Comparison of ENCODE assay signal across 20 cellular contexts in the genomic region with DNA sequence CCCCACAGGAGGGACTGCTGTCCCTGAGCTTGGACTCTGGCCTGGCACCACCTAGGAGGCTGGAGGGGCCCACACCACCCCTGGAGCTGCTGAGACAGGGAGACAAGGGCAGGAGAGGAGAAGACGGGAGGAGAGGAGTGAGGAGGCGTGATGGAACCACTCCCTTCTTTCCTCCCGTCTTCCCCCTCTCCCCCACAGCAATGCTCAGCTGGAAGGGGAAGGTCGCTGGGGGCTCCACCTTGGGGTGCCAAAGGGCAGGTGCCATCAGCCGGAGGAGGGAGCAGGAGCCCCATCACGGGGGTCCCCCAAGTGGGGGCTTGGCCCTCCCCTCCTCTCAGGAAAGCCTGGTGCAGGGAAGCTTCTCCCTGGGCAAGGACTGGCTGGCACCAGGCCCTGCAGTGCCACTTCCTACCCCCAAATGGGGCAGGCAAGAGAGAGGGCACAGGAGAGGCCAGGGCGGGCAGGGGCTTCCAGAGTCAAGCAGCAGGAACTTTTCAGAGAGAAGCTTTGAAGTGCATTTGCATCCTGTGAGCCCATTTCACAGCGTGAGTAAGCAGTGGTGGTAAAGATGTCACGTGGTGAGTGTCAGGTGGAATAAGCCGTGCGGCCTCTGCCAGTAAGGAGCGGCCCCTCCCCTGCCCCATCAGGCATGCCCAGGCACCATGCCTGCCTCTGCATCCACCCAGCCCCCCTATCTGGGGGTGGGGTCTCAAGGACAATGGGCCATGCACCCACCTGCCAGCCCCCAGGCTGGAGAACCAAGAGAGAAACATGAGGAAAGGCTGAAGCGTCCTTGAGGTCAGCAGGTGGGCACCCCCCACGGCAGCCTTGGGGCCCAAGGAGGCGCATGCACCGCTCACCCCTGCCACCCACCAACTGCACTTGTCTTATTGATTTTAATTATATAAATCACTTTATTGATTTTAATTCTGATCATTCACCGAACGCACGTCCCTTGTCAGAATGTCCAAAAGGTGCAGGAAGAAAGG. TPM values are rescaled to one million over a fixed set of nuclear protein-coding genes. Genes with fewer than 3 reads are reported as not detected.
"Had no signal": no experiment of that assay in that cellular context is flagged by ENCODE, and none has a peak within 500 bp of the region (broad histone marks: within the 10 kb centered on the region; RNA-seq: fewer than 3 reads in every experiment).

No MANE protein-coding gene starts in this region.

- DNase-seq: activated effector memory CD4-positive, alpha-beta T cell treated with Interleukin-2 at 50 U/mL for 16 hours; adrenal gland; colonic mucosa; hippocampal formation; mesenchymal stem cell; sigmoid colon; T-cell; T1000 had no signal

- H3K9me3 Mint-ChIP-seq: activated naive CD4-positive, alpha-beta T cell treated with anti-CD3 and anti-CD28 coated beads, Interleukin-2, amount 50 U/mL, for 24 hours; stimulated activated effector memory CD8-positive, alpha-beta T cell treated with anti-CD3 and anti-CD28 coated beads, Interleukin-12 subunit alpha, Interleukin-12 subunit beta, amount 100 ng/mL, for 72 hours; T-cell had no signal

- H3K27ac Mint-ChIP-seq: activated naive CD4-positive, alpha-beta T cell treated with anti-CD3 and anti-CD28 coated beads, Interleukin-2, amount 50 U/mL, for 24 hours; natural killer cell treated with Interleukin-12 subunit alpha and Interleukin-12 subunit beta and Interleukin-15 and Interleukin-18, amount 100 ng/mL, for 72 hours; T-cell had no signal

- H3K4me3 ChIP-seq: adrenal gland, colonic mucosa, psoas muscle, sigmoid colon, thoracic aorta had no signal

- H3K4me3 Mint-ChIP-seq: activated naive CD4-positive, alpha-beta T cell treated with anti-CD3 and anti-CD28 coated beads, Interleukin-2, amount 50 U/mL, for 24 hours; natural killer cell treated with Interleukin-12 subunit alpha and Interleukin-12 subunit beta and Interleukin-15 and Interleukin-18, amount 100 ng/mL, for 72 hours; stimulated activated effector memory CD8-positive, alpha-beta T cell treated with anti-CD3 and anti-CD28 coated beads, Interleukin-12 subunit alpha, Interleukin-12 subunit beta, amount 100 ng/mL, for 72 hours; T-cell had no signal

- H3K36me3 Mint-ChIP-seq: activated naive CD4-positive, alpha-beta T cell treated with anti-CD3 and anti-CD28 coated beads, Interleukin-2, amount 50 U/mL, for 24 hours; T-cell had no signal

- H3K36me3 ChIP-seq: adrenal gland, colonic mucosa, sigmoid colon, thoracic aorta had no signal

- ATAC-seq: activated CD4-positive, CD25-positive, alpha-beta regulatory T cell treated with anti-CD3 and anti-CD28 coated beads, Interleukin-2, amount 50 U/mL, for 24 hours; esophagus mucosa; psoas muscle; stimulated activated effector memory CD8-positive, alpha-beta T cell treated with anti-CD3 and anti-CD28 coated beads, Interleukin-12 subunit alpha, Interleukin-12 subunit beta, amount 100 ng/mL, for 72 hours; T-cell had no signal

- H3K4me1 ChIP-seq: adrenal gland, colonic mucosa, psoas muscle had no signal

- H3K4me1 Mint-ChIP-seq: activated naive CD4-positive, alpha-beta T cell treated with anti-CD3 and anti-CD28 coated beads, Interleukin-2, amount 50 U/mL, for 24 hours had no signal

- H3K9me3 ChIP-seq: adrenal gland, colonic mucosa, psoas muscle, sigmoid colon, thoracic aorta had no signal

RNA-seq across cellular contexts. Expression of a gene that starts 4.9 kb away (rescaled TPM):
- polyA plus RNA-seq: keratinocyte had no signal

RNA-seq across cellular contexts. Expression of a gene that starts 26.7 kb away (rescaled TPM):
- total RNA-seq: cardiac septum; esophagus mucosa; natural killer cell treated with Interleukin-12 subunit alpha and Interleukin-12 subunit beta and Interleukin-15 and Interleukin-18, amount 100 ng/mL, for 72 hours; omental fat pad; psoas muscle; sigmoid colon; thoracic aorta; ureter had no signal
- polyA plus RNA-seq: keratinocyte had no signal

RNA-seq across cellular contexts. Expression of a gene that starts 37.3 kb away (rescaled TPM):
- total RNA-seq: cardiac septum; liver; natural killer cell treated with Interleukin-12 subunit alpha and Interleukin-12 subunit beta and Interleukin-15 and Interleukin-18, amount 100 ng/mL, for 72 hours; omental fat pad; sigmoid colon; T-cell; thoracic aorta had no signal
